ENCODE assay signal across 8 cellular contexts in the genomic region with DNA sequence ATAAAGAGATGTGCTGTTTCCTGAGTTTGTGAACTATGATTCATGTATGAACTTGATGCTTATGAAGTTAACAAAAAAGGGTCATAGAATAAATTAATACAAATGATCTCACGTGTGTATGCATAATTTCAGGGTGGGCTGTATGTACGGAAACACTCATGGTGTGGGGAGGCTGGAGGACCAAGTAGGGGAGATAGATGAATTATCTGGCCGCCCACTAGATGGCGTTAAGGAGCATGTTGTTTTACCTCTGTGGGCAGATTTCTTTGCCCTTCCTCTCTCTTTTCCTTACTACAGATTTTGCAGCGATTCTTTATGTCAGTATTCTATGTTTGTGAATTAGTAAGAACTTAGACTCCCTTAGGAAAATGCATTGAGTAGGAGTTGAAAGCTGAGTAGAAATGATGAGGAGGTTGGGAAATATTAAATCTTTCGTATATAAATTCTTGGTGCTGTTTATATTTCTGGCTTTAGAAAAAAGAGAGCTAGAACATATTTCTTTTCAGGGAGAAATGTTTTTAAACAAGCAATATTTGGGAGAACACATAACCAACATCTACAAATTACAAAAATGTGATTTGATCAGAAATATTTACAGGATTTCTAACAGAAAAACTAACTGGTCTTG. TPM values are rescaled to one million over a fixed set of nuclear protein-coding genes. Genes with fewer than 3 reads are reported as not detected.
A peak's percentile ranks its signal among the peaks of the same experiment; 100 is the strongest.
DNase-seq lines count a peak whose midpoint lies in the region; ATAC-seq, FAIRE-seq and TF ChIP-seq lines count a peak whose summit lies in the region.

No MANE protein-coding gene starts in this region.

- peak; percentile 60 for TF ChIP-seq CTCF in D721Med (IDR thresholded peaks at IDR 0.05; ENCODE audit: insufficient read depth, missing control alignments)

- no peak for FAIRE-seq in D721Med (lab: Jason Lieb, UNC)

- H3K27ac ChIP-seq in SJCRH30, result no peak overlapping the region

- H3K27me3 ChIP-seq in SJCRH30, result no peaks in the 10 kb centered on the region

- H3K9me3 ChIP-seq in SJCRH30 (replicated peaks), result no peaks in the 10 kb centered on the region

- ATAC-seq in GM19455 (IDR thresholded peaks at IDR 0.05; ENCODE audit: unreplicated experiment), result peak; percentile 89

- DNase-seq in D721Med (ENCODE audit: insufficient read length, low spot score), result no peak
- DNase-seq in Jurkat, Clone E6-1 (ENCODE audit: low read depth, low spot score), result peak; percentile 48
- peak; percentile 35 to 74 for DNase-seq in SJCRH30
- peak; percentile 7 for DNase-seq in activated naive CD8-positive, alpha-beta T cell treated with anti-CD3 and anti-CD28 coated beads, Interleukin-2, amount 50 U/mL, for 16 hours (ENCODE audit: low read depth, low spot score)
- peak in 39 of 51 donors; percentile 0 to 71 (median 14) for DNase-seq in hypothalamus (lab: John Stamatoyannopoulos, UW)
- DNase-seq in stimulated activated CD4-positive, alpha-beta T cell treated with anti-CD3 and anti-CD28 coated beads, Interleukin-1b, Interleukin-23, amount 100 ng/mL, for 24 hours (ENCODE audit: low read depth in 4 of 4, low spot score in 1 of 4), result peak; percentile 9 to 40 (median 34)
- DNase-seq in NCI-H774 (lab: John Stamatoyannopoulos, UW), result no peak

- no peaks in the 10 kb centered on the region for H3K36me3 ChIP-seq in SJCRH30

- no peak overlapping the region for H3K4me3 ChIP-seq in Jurkat, Clone E6-1 (ENCODE audit: low read length)
- no peak overlapping the region for H3K4me3 ChIP-seq in SJCRH30

- no peaks in the 10 kb centered on the region for H3K4me1 ChIP-seq in SJCRH30

RNA-seq across cellular contexts. Expression of a gene that starts 47.4 kb away (rescaled TPM):
- 20.5 TPM for polyA plus RNA-seq in Jurkat, Clone E6-1 (2012; ENCODE audit: insufficient read depth, insufficient read length)
- total RNA-seq in SJCRH30 (2014; rRNA removed; shearing (Covaris generic)), result 20.7 and 25.0 TPM in 2 replicates

Comparison
In these comparisons a context has a peak if more than half of its experiments do, and no peak if none do; other contexts are left out.
1. DNase-seq: peak in Jurkat, Clone E6-1 (single experiment), SJCRH30 (2 of 2), activated naive CD8-positive, alpha-beta T cell treated with anti-CD3 and anti-CD28 coated beads, Interleukin-2, amount 50 U/mL, for 16 hours (single experiment), hypothalamus (39 of 51) and stimulated activated CD4-positive, alpha-beta T cell treated with anti-CD3 and anti-CD28 coated beads, Interleukin-1b, Interleukin-23, amount 100 ng/mL, for 24 hours (4 of 4); none in D721Med (single experiment) and NCI-H774 (single experiment).